8 cellular contexts compared by ENCODE assay signal in genomic region chr6:34756513-34756856, GRCh38. TPM values are rescaled to one million over a fixed set of nuclear protein-coding genes. Genes with fewer than 3 reads are reported as not detected.
DNase-seq lines count a peak whose midpoint lies in the region; ATAC-seq, FAIRE-seq and TF ChIP-seq lines count a peak whose summit lies in the region.
"Not testable (repeated sequence)": the region's sequence is repeated elsewhere in the genome, so short reads cannot be mapped to it uniquely, and the experiment has no call there.

No MANE protein-coding gene starts in this region.

- FAIRE-seq in endothelial cell of umbilical vein (lab: Jason Lieb, UNC) = not testable (repeated sequence)

- H3K4me1 Mint-ChIP-seq in activated T-cell treated with anti-CD3 and anti-CD28 coated beads, Interleukin-2, amount 50 U/mL, for 72 hours (ENCODE audit: low read depth) = not testable (repeated sequence)

- dilution Hi-C loops in endothelial cell of umbilical vein (cut with MboI; ENCODE audit: extremely low pct_ligation_motif_present, low sequenced_read_pairs) = not testable (repeated sequence)

- peaks cover 28% of the 10 kb centered on the region for H3K79me2 ChIP-seq in endothelial cell of umbilical vein (ENCODE audit: control insufficient read depth, insufficient read depth, low read length)

- H3K9me1 ChIP-seq in endothelial cell of umbilical vein (replicated peaks; ENCODE audit: control insufficient read depth, extremely low read depth, insufficient read depth, low read length) = not testable (repeated sequence)

- ATAC-seq in GM18502 (IDR thresholded peaks at IDR 0.05; ENCODE audit: poor library complexity, unreplicated experiment) (peak; percentile 19), lower lobe of right lung (peak; percentile 60 to 69)
- ATAC-seq in activated T-cell treated with anti-CD3 and anti-CD28 coated beads, Interleukin-2, amount 50 U/mL, for 72 hours (replicated peaks in 1 of 2) = peak; percentile 49 to 50

- DNase-seq in AG09309 (ENCODE audit: low read depth); lower lobe of right lung; spleen: not testable (repeated sequence)
- peak; percentile 7 to 66 (median 26) for DNase-seq in NCI-H1417 (lab: John Stamatoyannopoulos, UW)
- peak; percentile 44 to 51 for DNase-seq in SHP77 (lab: John Stamatoyannopoulos, UW)
- peak; percentile 61 to 67 for DNase-seq in activated T-cell treated with anti-CD3 and anti-CD28 coated beads, Interleukin-2, amount 50 U/mL, for 72 hours
- peak; percentile 22 for DNase-seq in endothelial cell of umbilical vein (ENCODE audit: low read depth, low spot score)

- BruUV-seq in endothelial cell of umbilical vein (replicated peaks; lab: Mats Ljungman, UMichigan) = not testable (repeated sequence)

- 10 to 29% (median 25%) methylated on average over 17 of the region's 17 CpGs for WGBS in spleen, 5 donors

- CTCF ChIA-PET in endothelial cell of umbilical vein (lab: Charles Lee) = interaction anchor here (1.0 to 1.7 kb wide), 8 partner anchors 35 to 593 kb away, joined by 3 to 10 read pairs (median 6); partner anchors contain the start of genes BLTP3A and ILRUN

- H3K27ac ChIP-seq in endothelial cell of umbilical vein (ENCODE audit: insufficient read depth, low read depth, low read length) (peak overlapping the region; percentile 81), lower lobe of right lung (peak overlapping the region; percentile 95), spleen (peak overlapping the region; percentile 84 to 95 (median 94))

- H3K4me3 ChIP-seq in AG09309 (ENCODE audit: control insufficient read depth, low read depth, low read length) (peak overlapping the region; percentile 98), endothelial cell of umbilical vein (replicated peaks in 1 of 3; ENCODE audit: insufficient read depth in 1 of 3, low read depth in 1 of 3, low read length in 3 of 3) (peak overlapping the region; percentile 32 to 67 (median 47)), lower lobe of right lung (peak overlapping the region; percentile 80), spleen (peak overlapping the region; percentile 56 to 91 (median 74))

- not testable (repeated sequence) for H3K4me1 ChIP-seq in endothelial cell of umbilical vein (ENCODE audit: control insufficient read depth, extremely low read depth, insufficient read depth, low read length)
- H3K4me1 ChIP-seq in lower lobe of right lung (peaks cover 19% of the 10 kb centered on the region), spleen (peaks cover 9 to 67% (median 29%) of the 10 kb centered on the region in 6 donors)

- H3K9me3 ChIP-seq in endothelial cell of umbilical vein (replicated peaks; ENCODE audit: control insufficient read depth, insufficient read depth, low read length); lower lobe of right lung; spleen: not testable (repeated sequence)

- peak overlapping the region; percentile 86 for H3K9ac ChIP-seq in endothelial cell of umbilical vein (replicated peaks; ENCODE audit: extremely low read depth, insufficient read depth, low read length)

- POLR2A ChIA-PET in endothelial cell of umbilical vein (lab: Charles Lee) = interaction anchor here (0.7 to 1.0 kb wide), 2 partner anchors 16 to 133 kb away, joined by 4 to 5 read pairs; partner anchors contain the start of gene ANKS1A

- peak overlapping the region; percentile 60 for H2AFZ ChIP-seq in endothelial cell of umbilical vein (ENCODE audit: low read depth, low read length)

- H3K27me3 Mint-ChIP-seq in activated T-cell treated with anti-CD3 and anti-CD28 coated beads, Interleukin-2, amount 50 U/mL, for 72 hours (ENCODE audit: low read depth) = not testable (repeated sequence)

- H3K9me3 Mint-ChIP-seq in activated T-cell treated with anti-CD3 and anti-CD28 coated beads, Interleukin-2, amount 50 U/mL, for 72 hours = not testable (repeated sequence)

- peak; percentile 36 for TF ChIP-seq CTCF in AG09309 (IDR thresholded peaks at IDR 0.05; ENCODE audit: control insufficient read depth, insufficient read depth, low read depth, low read length, missing control alignments)
- TF ChIP-seq CTCF in endothelial cell of umbilical vein (IDR thresholded peaks at IDR 0.05; ENCODE audit: extremely low read depth in 1 of 2, insufficient read depth in 1 of 2, low read depth in 1 of 2, low read length in 2 of 2) = peak; percentile 19 to 50
- TF ChIP-seq CTCF in lower lobe of right lung (IDR thresholded peaks at IDR 0.05) = peak; percentile 39
- peak in 8 of 11 experiments; percentile 23 to 73 (median 36) for TF ChIP-seq CTCF in spleen (IDR thresholded peaks at IDR 0.05 in 8 of 11, conservative IDR thresholded peaks at IDR 0.05 in 3 of 11)

- H4K20me1 ChIP-seq in endothelial cell of umbilical vein (replicated peaks; ENCODE audit: control insufficient read depth, extremely low read depth, insufficient read depth, low read length) = not testable (repeated sequence)

- H3K36me3 Mint-ChIP-seq in activated T-cell treated with anti-CD3 and anti-CD28 coated beads, Interleukin-2, amount 50 U/mL, for 72 hours (ENCODE audit: insufficient read depth in 2 of 2) = not testable (repeated sequence)

- H3K4me2 ChIP-seq in endothelial cell of umbilical vein (ENCODE audit: insufficient read depth, low read length) = peak overlapping the region; percentile 69

- intact Hi-C loops in endothelial cell of umbilical vein (cut with micrococcal nuclease) (loop anchor here (2.0 to 10.0 kb wide), 2 partner anchors 142 to 230 kb away; no protein-coding TSS in a partner anchor), spleen (cut with DNase I; ENCODE audit: low total_unique reads) (loop anchor here (10.0 kb wide), 2 partner anchors 52 to 128 kb away; partner anchors contain the start of genes ANKS1A and TAF11)
- intact Hi-C loops in lower lobe of right lung (cut with DNase I) = not testable (repeated sequence)

- H3K27ac Mint-ChIP-seq in activated T-cell treated with anti-CD3 and anti-CD28 coated beads, Interleukin-2, amount 50 U/mL, for 72 hours = not testable (repeated sequence)

- not testable (repeated sequence) for H3K36me3 ChIP-seq in endothelial cell of umbilical vein (ENCODE audit: control insufficient read depth in 2 of 2, extremely low read depth in 1 of 2, insufficient read depth in 2 of 2, low read length in 2 of 2)
- H3K36me3 ChIP-seq in lower lobe of right lung (peaks cover 15% of the 10 kb centered on the region), spleen (peaks cover 0 to 25% (median 7%) of the 10 kb centered on the region in 6 donors)

- not testable (repeated sequence) for TF ChIP-seq POLR2A in endothelial cell of umbilical vein (IDR thresholded peaks at IDR 0.05; ENCODE audit: low read depth, low read length); spleen (IDR thresholded peaks at IDR 0.05)

- H3K27me3 ChIP-seq in endothelial cell of umbilical vein (ENCODE audit: control insufficient read depth in 2 of 2, insufficient read depth in 2 of 2, low read length in 2 of 2); lower lobe of right lung (ENCODE audit: low read depth); spleen (replicated peaks in 1 of 7): not testable (repeated sequence)

- H3K4me3 Mint-ChIP-seq in activated T-cell treated with anti-CD3 and anti-CD28 coated beads, Interleukin-2, amount 50 U/mL, for 72 hours = not testable (repeated sequence)

RNA-seq across cellular contexts. Expression of gene SNRPC, which starts 0.8 kb away (rescaled TPM):
- 100 to 1,000 TPM in 1 of 2 donors, 10 to 100 TPM in 1; 95.7 to 121 TPM for total RNA-seq in activated T-cell treated with anti-CD3 and anti-CD28 coated beads, Interleukin-2, amount 50 U/mL, for 72 hours
- total RNA-seq in endothelial cell of umbilical vein (137 and 141 TPM in 2 replicates), lower lobe of right lung (61.6 TPM), spleen (10 to 100 TPM; 44.2 to 74.4 (median 50.5) TPM)
- polyA plus RNA-seq in endothelial cell of umbilical vein (287 and 306 TPM in 2 replicates), spleen (100 to 1,000 TPM in 2 of 3 donors, 10 to 100 TPM in 1; 88.5 to 132 (median 127) TPM)
- polyA plus RNA-seq in endothelial cell of umbilical vein (2011; cell fraction: cytosol; rRNA removed) = 316 and 379 TPM in 2 replicates
- 119 and 138 TPM in 2 replicates for polyA plus RNA-seq in endothelial cell of umbilical vein (2011; cell fraction: nucleus; rRNA removed)
- polyA plus RNA-seq in endothelial cell of umbilical vein (2012) = 138 and 173 TPM in 2 replicates
- polyA minus RNA-seq in endothelial cell of umbilical vein = 58.1 and 70.2 TPM in 2 replicates
- polyA minus RNA-seq in endothelial cell of umbilical vein (2011; cell fraction: cytosol; rRNA and poly(A)+ RNA removed) = 57.4 TPM
- polyA minus RNA-seq in endothelial cell of umbilical vein (2011; cell fraction: nucleus; rRNA and poly(A)+ RNA removed) = 17.1 and 18.2 TPM in 2 replicates

RNA-seq across cellular contexts. Expression of gene BLTP3A, which starts 35.4 kb away (rescaled TPM):
- total RNA-seq in activated T-cell treated with anti-CD3 and anti-CD28 coated beads, Interleukin-2, amount 50 U/mL, for 72 hours = 10 to 100 TPM; 22.1 to 25.3 TPM
- 9.3 and 10.5 TPM in 2 replicates for total RNA-seq in endothelial cell of umbilical vein
- 4.2 and 4.6 TPM in 2 replicates for polyA plus RNA-seq in endothelial cell of umbilical vein
- polyA plus RNA-seq in endothelial cell of umbilical vein (2011; cell fraction: cytosol; rRNA removed) = 4.2 and 4.5 TPM in 2 replicates
- polyA plus RNA-seq in endothelial cell of umbilical vein (2011; cell fraction: nucleus; rRNA removed) = 6.8 and 8.0 TPM in 2 replicates
- polyA plus RNA-seq in endothelial cell of umbilical vein (2012) = 3.3 and 4.6 TPM in 2 replicates
- polyA minus RNA-seq in endothelial cell of umbilical vein = 21.7 and 22.6 TPM in 2 replicates
- polyA minus RNA-seq in endothelial cell of umbilical vein (2011; cell fraction: cytosol; rRNA and poly(A)+ RNA removed) = 29.2 TPM
- 9.4 and 11.2 TPM in 2 replicates for polyA minus RNA-seq in endothelial cell of umbilical vein (2011; cell fraction: nucleus; rRNA and poly(A)+ RNA removed)
- total RNA-seq in lower lobe of right lung = 14.1 TPM
- total RNA-seq in spleen = 10 to 100 TPM; 14.8 to 21.2 (median 17.1) TPM
- polyA plus RNA-seq in spleen = 1 to 10 TPM; 1.5 to 2.5 (median 1.9) TPM

RNA-seq across cellular contexts. Expression of gene ILRUN, which starts 59.9 kb away (rescaled TPM):
- total RNA-seq in activated T-cell treated with anti-CD3 and anti-CD28 coated beads, Interleukin-2, amount 50 U/mL, for 72 hours = 10 to 100 TPM; 68.8 to 78.8 TPM
- 47.0 and 48.9 TPM in 2 replicates for total RNA-seq in endothelial cell of umbilical vein
- polyA plus RNA-seq in endothelial cell of umbilical vein = 27.7 and 30.5 TPM in 2 replicates
- polyA plus RNA-seq in endothelial cell of umbilical vein (2011; cell fraction: cytosol; rRNA removed) = 31.7 and 35.6 TPM in 2 replicates
- 21.1 and 24.0 TPM in 2 replicates for polyA plus RNA-seq in endothelial cell of umbilical vein (2011; cell fraction: nucleus; rRNA removed)
- 33.9 and 43.8 TPM in 2 replicates for polyA plus RNA-seq in endothelial cell of umbilical vein (2012)
- polyA minus RNA-seq in endothelial cell of umbilical vein = 63.7 and 70.8 TPM in 2 replicates
- 56.3 TPM for polyA minus RNA-seq in endothelial cell of umbilical vein (2011; cell fraction: cytosol; rRNA and poly(A)+ RNA removed)
- polyA minus RNA-seq in endothelial cell of umbilical vein (2011; cell fraction: nucleus; rRNA and poly(A)+ RNA removed) = 15.7 and 20.4 TPM in 2 replicates
- total RNA-seq in lower lobe of right lung = 90.3 TPM
- total RNA-seq in spleen = 10 to 100 TPM; 49.4 to 75.5 (median 64.2) TPM
- 10 to 100 TPM; 14.6 to 44.3 (median 19.2) TPM for polyA plus RNA-seq in spleen

Comparison
In these comparisons a context has a peak if more than half of its experiments do, and no peak if none do; other contexts are left out.
1. H3K4me3 ChIP-seq: peak in every context shown above with its lines; median percentile 98 in AG09309; 80 in lower lobe of right lung; 74 in spleen; 47 in endothelial cell of umbilical vein.